ENCODE assay signal across 8 cellular contexts in genomic region chr10:89295597-89295996, GRCh38. TPM values are rescaled to one million over a fixed set of nuclear protein-coding genes. Genes with fewer than 3 reads are reported as not detected.
DNase-seq lines count a peak whose midpoint lies in the region; ATAC-seq and TF ChIP-seq lines count a peak whose summit lies in the region.

No MANE protein-coding gene starts in this region.

- H2BK15ac ChIP-seq in mesendoderm (replicated peaks; ENCODE audit: low read depth): no peak overlapping the region

- H3K27ac ChIP-seq in mesendoderm (ENCODE audit: low read depth, low read length): no peak overlapping the region

- no peak overlapping the region for H3K56ac ChIP-seq in mesendoderm (ENCODE audit: low read length)

- H2AK5ac ChIP-seq in mesendoderm (ENCODE audit: low read length): no peak overlapping the region

- TF ChIP-seq CTCF in fibroblast of the aortic adventitia (IDR thresholded peaks at IDR 0.05; ENCODE audit: insufficient read depth, low read length): no peak

- H3K27ac Mint-ChIP-seq in stimulated activated effector memory CD8-positive, alpha-beta T cell treated with anti-CD3 and anti-CD28 coated beads, Interleukin-12 subunit alpha, Interleukin-12 subunit beta, amount 100 ng/mL, for 72 hours: no peak overlapping the region

- no peak overlapping the region for H4K8ac ChIP-seq in mesendoderm (ENCODE audit: low read depth, low read length)

- no peak overlapping the region for H3K4me2 ChIP-seq in mesendoderm (ENCODE audit: low read length)

- no peak overlapping the region for H3K4me3 Mint-ChIP-seq in stimulated activated effector memory CD8-positive, alpha-beta T cell treated with anti-CD3 and anti-CD28 coated beads, Interleukin-12 subunit alpha, Interleukin-12 subunit beta, amount 100 ng/mL, for 72 hours

- H2BK120ac ChIP-seq in mesendoderm (ENCODE audit: low read depth, low read length): no peak overlapping the region

- DNase-seq in OCI-M1 (lab: John Stamatoyannopoulos, UW) (peak; percentile 95), fibroblast of the aortic adventitia (ENCODE audit: low read depth) (peak; percentile 83), mesendoderm (no peak), GDM1 (lab: John Stamatoyannopoulos, UW) (no peak), amygdala (lab: John Stamatoyannopoulos, UW) (no peak)
- no peak for DNase-seq in stimulated activated effector memory CD8-positive, alpha-beta T cell treated with anti-CD3 and anti-CD28 coated beads, Interleukin-12 subunit alpha, Interleukin-12 subunit beta, amount 100 ng/mL, for 72 hours (ENCODE audit: low spot score in 2 of 2)

- H4K5ac ChIP-seq in mesendoderm (ENCODE audit: low read length): no peak overlapping the region

- peaks cover 12% of the 10 kb centered on the region for H3K4me1 Mint-ChIP-seq in stimulated activated effector memory CD8-positive, alpha-beta T cell treated with anti-CD3 and anti-CD28 coated beads, Interleukin-12 subunit alpha, Interleukin-12 subunit beta, amount 100 ng/mL, for 72 hours

- H3K36me3 Mint-ChIP-seq in stimulated activated effector memory CD8-positive, alpha-beta T cell treated with anti-CD3 and anti-CD28 coated beads, Interleukin-12 subunit alpha, Interleukin-12 subunit beta, amount 100 ng/mL, for 72 hours: no peaks in the 10 kb centered on the region

- no peaks in the 10 kb centered on the region for H3K4me1 ChIP-seq in mesendoderm (ENCODE audit: control insufficient read depth, low read depth, low read length)

- peaks cover 2% of the 10 kb centered on the region for H3K9me3 Mint-ChIP-seq in stimulated activated effector memory CD8-positive, alpha-beta T cell treated with anti-CD3 and anti-CD28 coated beads, Interleukin-12 subunit alpha, Interleukin-12 subunit beta, amount 100 ng/mL, for 72 hours

- H3K4me3 ChIP-seq in fibroblast of the aortic adventitia (ENCODE audit: low read depth, low read length) (no peak overlapping the region), mesendoderm (ENCODE audit: low read length) (no peak overlapping the region)

- no peak overlapping the region for H3K18ac ChIP-seq in mesendoderm (ENCODE audit: low read length)

- no peak overlapping the region for H3K4ac ChIP-seq in mesendoderm (ENCODE audit: low read depth, low read length)

- no peaks in the 10 kb centered on the region for H3K27me3 ChIP-seq in mesendoderm (ENCODE audit: insufficient read depth, low read length, poor library complexity)

- H3K36me3 ChIP-seq in mesendoderm (ENCODE audit: control insufficient read depth, insufficient read depth, low read length): peaks cover 2% of the 10 kb centered on the region

- WGBS in mesendoderm (ENCODE audit: extremely low coverage, insufficient coverage, low lambda C conversion rate): no CpG with 5 or more reads among the region's 1 CpG

- no peaks in the 10 kb centered on the region for H3K79me2 ChIP-seq in mesendoderm (ENCODE audit: control insufficient read depth, insufficient read depth, low read length)

- H3K9ac ChIP-seq in mesendoderm (ENCODE audit: low read length): no peak overlapping the region

- no peak overlapping the region for H2BK5ac ChIP-seq in mesendoderm (ENCODE audit: low read length)

- peak; percentile 38 for ATAC-seq in GM18867 (IDR thresholded peaks at IDR 0.05; ENCODE audit: unreplicated experiment)
- ATAC-seq in stimulated activated effector memory CD8-positive, alpha-beta T cell treated with anti-CD3 and anti-CD28 coated beads, Interleukin-12 subunit alpha, Interleukin-12 subunit beta, amount 100 ng/mL, for 72 hours: peak; percentile 75
- ATAC-seq in HG02623 (IDR thresholded peaks at IDR 0.05; ENCODE audit: unreplicated experiment): no peak

- H3K79me1 ChIP-seq in mesendoderm (ENCODE audit: low read length): no peaks in the 10 kb centered on the region

- no peak overlapping the region for H3K23ac ChIP-seq in mesendoderm (ENCODE audit: low read length)

RNA-seq across cellular contexts. Expression of gene IFIT2, which starts 6.2 kb away (rescaled TPM):
- total RNA-seq in fibroblast of the aortic adventitia (ENCODE audit: low replicate concordance): 7.6 and 30.7 TPM in 2 replicates
- 2.3 TPM for polyA plus RNA-seq in mesendoderm (2013, experiment 1 of 2)
- 2.3 TPM for polyA plus RNA-seq in mesendoderm (2013, experiment 2 of 2)

RNA-seq across cellular contexts. Expression of gene IFIT3, which starts 32.2 kb away (rescaled TPM):
- total RNA-seq in fibroblast of the aortic adventitia (ENCODE audit: low replicate concordance): 23.1 and 88.3 TPM in 2 replicates
- 5.0 TPM for polyA plus RNA-seq in mesendoderm (2013, experiment 1 of 2)
- polyA plus RNA-seq in mesendoderm (2013, experiment 2 of 2): 4.9 TPM

RNA-seq across cellular contexts. Expression of gene LIPA, which starts 44.0 kb away (rescaled TPM):
- 30.6 and 55.2 TPM in 2 replicates for total RNA-seq in fibroblast of the aortic adventitia (ENCODE audit: low replicate concordance)
- 39.3 TPM for polyA plus RNA-seq in mesendoderm (2013, experiment 1 of 2)
- polyA plus RNA-seq in mesendoderm (2013, experiment 2 of 2): 38.4 TPM

Comparison
In these comparisons a context has a peak if more than half of its experiments do, and no peak if none do; other contexts are left out.
1. DNase-seq: peak in OCI-M1 (single experiment) and fibroblast of the aortic adventitia (single experiment); none in stimulated activated effector memory CD8-positive, alpha-beta T cell treated with anti-CD3 and anti-CD28 coated beads, Interleukin-12 subunit alpha, Interleukin-12 subunit beta, amount 100 ng/mL, for 72 hours (0 of 2), mesendoderm (single experiment), GDM1 (single experiment) and amygdala (0 of 56).